1 cellular context compared by ENCODE assay signal in the genomic region with DNA sequence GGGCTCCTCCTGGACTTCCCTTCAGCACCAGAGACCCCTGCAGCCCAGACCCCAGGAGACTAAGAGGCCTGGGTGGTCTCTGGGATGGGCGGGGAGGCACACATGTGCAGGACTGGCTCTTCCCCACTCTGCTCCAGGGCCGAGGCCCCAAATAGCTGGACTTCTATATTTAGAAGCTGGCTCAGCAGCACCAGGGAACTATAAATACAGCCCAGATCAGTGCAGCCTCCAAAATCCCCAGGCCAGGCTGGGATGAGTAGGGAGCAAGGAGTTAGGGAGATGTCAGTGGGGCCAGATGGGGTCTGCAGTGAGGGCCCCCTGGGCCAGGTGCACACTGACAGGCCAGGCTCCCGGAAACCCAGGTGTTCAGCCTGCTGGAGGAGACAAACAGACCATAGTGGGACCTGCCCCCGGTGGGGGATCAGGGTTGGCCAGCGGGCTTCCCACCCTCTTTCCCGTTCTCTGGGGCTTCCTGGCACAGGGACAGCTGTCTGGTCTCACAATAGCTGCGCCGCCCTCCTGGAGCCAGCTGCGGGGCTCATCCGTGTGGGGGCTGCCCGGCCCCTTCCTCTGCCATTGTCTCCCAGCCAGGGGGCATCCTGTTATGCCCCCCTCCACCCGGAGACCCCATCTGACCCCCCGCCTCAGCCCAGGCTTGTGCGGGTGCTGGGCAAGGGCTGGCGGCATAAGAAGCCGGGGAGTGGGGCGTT.
TF ChIP-seq lines count a peak whose summit lies in the region.

No MANE protein-coding gene starts in this region.

TF ChIP-seq in HCT116, 20 proteins besides CTCF, POLR2A, EP300 and RAD21 (continued from another document):
- TF ChIP-seq, protein P1, sequence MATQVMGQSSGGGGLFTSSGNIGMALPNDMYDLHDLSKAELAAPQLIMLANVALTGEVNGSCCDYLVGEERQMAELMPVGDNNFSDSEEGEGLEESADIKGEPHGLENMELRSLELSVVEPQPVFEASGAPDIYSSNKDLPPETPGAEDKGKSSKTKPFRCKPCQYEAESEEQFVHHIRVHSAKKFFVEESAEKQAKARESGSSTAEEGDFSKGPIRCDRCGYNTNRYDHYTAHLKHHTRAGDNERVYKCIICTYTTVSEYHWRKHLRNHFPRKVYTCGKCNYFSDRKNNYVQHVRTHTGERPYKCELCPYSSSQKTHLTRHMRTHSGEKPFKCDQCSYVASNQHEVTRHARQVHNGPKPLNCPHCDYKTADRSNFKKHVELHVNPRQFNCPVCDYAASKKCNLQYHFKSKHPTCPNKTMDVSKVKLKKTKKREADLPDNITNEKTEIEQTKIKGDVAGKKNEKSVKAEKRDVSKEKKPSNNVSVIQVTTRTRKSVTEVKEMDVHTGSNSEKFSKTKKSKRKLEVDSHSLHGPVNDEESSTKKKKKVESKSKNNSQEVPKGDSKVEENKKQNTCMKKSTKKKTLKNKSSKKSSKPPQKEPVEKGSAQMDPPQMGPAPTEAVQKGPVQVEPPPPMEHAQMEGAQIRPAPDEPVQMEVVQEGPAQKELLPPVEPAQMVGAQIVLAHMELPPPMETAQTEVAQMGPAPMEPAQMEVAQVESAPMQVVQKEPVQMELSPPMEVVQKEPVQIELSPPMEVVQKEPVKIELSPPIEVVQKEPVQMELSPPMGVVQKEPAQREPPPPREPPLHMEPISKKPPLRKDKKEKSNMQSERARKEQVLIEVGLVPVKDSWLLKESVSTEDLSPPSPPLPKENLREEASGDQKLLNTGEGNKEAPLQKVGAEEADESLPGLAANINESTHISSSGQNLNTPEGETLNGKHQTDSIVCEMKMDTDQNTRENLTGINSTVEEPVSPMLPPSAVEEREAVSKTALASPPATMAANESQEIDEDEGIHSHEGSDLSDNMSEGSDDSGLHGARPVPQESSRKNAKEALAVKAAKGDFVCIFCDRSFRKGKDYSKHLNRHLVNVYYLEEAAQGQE (IDR thresholded peaks at IDR 0.05; ENCODE audit: low read depth) = no peak
- TF ChIP-seq ZNF274 (IDR thresholded peaks at IDR 0.05; ENCODE audit: low read depth, low read length) (no peak), YY1 (IDR thresholded peaks at IDR 0.05; ENCODE audit: extremely low read depth, insufficient replicate concordance, low read depth, low read length) (no peak)
